In the genomic region with DNA sequence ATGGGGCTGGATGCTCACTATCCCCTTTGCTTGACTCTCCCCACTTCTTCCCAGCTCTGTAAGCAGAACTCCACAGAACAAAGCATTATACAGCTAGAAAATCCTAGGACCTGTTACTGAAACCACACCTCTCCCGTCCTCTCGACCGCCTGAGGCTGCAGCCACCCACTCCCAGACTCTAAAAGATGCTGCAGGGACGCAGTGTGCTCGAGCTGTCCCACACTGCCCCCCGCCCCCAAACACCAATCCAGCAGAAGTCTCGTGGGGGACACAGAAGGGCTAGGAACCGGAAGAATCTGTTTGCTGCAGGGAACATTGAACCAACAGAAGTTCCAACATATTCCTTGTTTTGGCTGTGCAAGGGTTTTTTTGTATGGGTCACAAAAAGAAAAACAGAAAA, we compare ENCODE assay signal across 26 cellular contexts. TPM values are rescaled to one million over a fixed set of nuclear protein-coding genes. Genes with fewer than 3 reads are reported as not detected.
DNase-seq lines count a peak whose midpoint lies in the region; ATAC-seq, FAIRE-seq and TF ChIP-seq lines count a peak whose summit lies in the region.
"Had no signal": no experiment of that assay in that cellular context is flagged by ENCODE, and none has a peak within 500 bp of the region (broad histone marks: within the 10 kb centered on the region; RNA-seq: fewer than 3 reads in every experiment).

No MANE protein-coding gene starts in this region.

- H3K56ac ChIP-seq in IMR-90 (ENCODE audit: extremely low read depth, insufficient read depth, low read length) = no peak overlapping the region

- no peaks in the 10 kb centered on the region for H3K79me1 ChIP-seq in IMR-90 (ENCODE audit: low read depth in 1 of 2, low read length in 2 of 2)

- no peak overlapping the region for H3K18ac ChIP-seq in IMR-90 (ENCODE audit: low read depth, low read length)

- H3K9me1 ChIP-seq in IMR-90 (ENCODE audit: insufficient read depth, low read length) = peaks cover 25% of the 10 kb centered on the region

- H3K27me3 ChIP-seq in IMR-90 (ENCODE audit: control insufficient read depth, insufficient read depth, low read length) (no peaks in the 10 kb centered on the region), Peyer's patch (no peaks in the 10 kb centered on the region)
- H3K27me3 ChIP-seq: BE2C; BLaER1 treated with 17β-estradiol and CSF1 and Interleukin-3, amounts not matched to agents 10 nM and 100 nM had no signal

- H2BK5ac ChIP-seq in IMR-90 (ENCODE audit: low read depth, low read length, poor library complexity, severe bottlenecking) = no peak overlapping the region

- H4K5ac ChIP-seq in IMR-90 (ENCODE audit: low read depth, low read length) = no peak overlapping the region

- H3K9ac ChIP-seq in IMR-90 (ENCODE audit: low read depth, low read length) (no peak overlapping the region), kidney (ENCODE audit: low read length in 2 of 2) (no peak overlapping the region)
- H3K9ac ChIP-seq: BLaER1 treated with 17β-estradiol and CSF1 and Interleukin-3, amounts not matched to agents 10 nM and 100 nM had no signal

- H2BK20ac ChIP-seq in IMR-90 (ENCODE audit: low read depth, low read length) = no peak overlapping the region

- DNase-seq in IMR-90 (no peak), kidney (peak; percentile 4), foreskin fibroblast (no peak), Peyer's patch (no peak)
- DNase-seq: 8988T; ACHN; AML-193; BE2C; CD4-positive, alpha-beta T cell; CD8-positive, alpha-beta memory T cell; DMS 273 treated with DMSO at 0.1 percent for 48 hours; DMS79; EL; GDM1; GOT3; H7; HCEC 1CT had no signal

- CTCF ChIA-PET in IMR-90 (lab: Yijun Ruan, JAX) = no interaction called here

- TF ChIP-seq RAD21 in IMR-90 (IDR thresholded peaks at IDR 0.05; ENCODE audit: low read length) = no peak

- no peak for FAIRE-seq in kidney (lab: Jason Lieb, UNC)
- FAIRE-seq: A549, D721Med, GM12878, GM19239 had no signal

- H3K14ac ChIP-seq in IMR-90 (replicated peaks; ENCODE audit: low read depth, low read length) = no peak overlapping the region

- POLR2A ChIA-PET in IMR-90 (lab: Charles Lee; ENCODE audit: unreplicated experiment) = no interaction called here

- H2BK120ac ChIP-seq in IMR-90 (ENCODE audit: low read depth, low read length) = no peak overlapping the region

- H3K4me1 ChIP-seq in IMR-90 (ENCODE audit: control insufficient read depth, insufficient read depth, low read length) = peaks cover 10% of the 10 kb centered on the region
- no peaks in the 10 kb centered on the region for H3K4me1 ChIP-seq in kidney (ENCODE audit: control insufficient read depth in 1 of 2, insufficient read depth in 1 of 2, low read depth in 1 of 2, low read length in 2 of 2)
- H3K4me1 ChIP-seq in Peyer's patch = no peaks in the 10 kb centered on the region

- H3K23ac ChIP-seq in IMR-90 (ENCODE audit: low read depth, low read length) = no peak overlapping the region

- intact Hi-C loops in IMR-90 (cut with micrococcal nuclease) = no loop called here
- intact Hi-C loops in kidney (cut with DNase I) = no loop called here

- no peak overlapping the region; the same call in 2 of the 3 replicates for H2BK15ac ChIP-seq in IMR-90 (ENCODE audit: low read depth, low read length)

- TF ChIP-seq CTCF in IMR-90 (conservative IDR thresholded peaks at IDR 0.05; ENCODE audit: low read depth, low read length) (no peak), kidney (IDR thresholded peaks at IDR 0.05; ENCODE audit: borderline replicate concordance, extremely low read depth, insufficient read depth) (no peak), foreskin fibroblast (IDR thresholded peaks at IDR 0.05; ENCODE audit: low read depth, low read length) (no peak), Peyer's patch (IDR thresholded peaks at IDR 0.05) (no peak)

- H4K8ac ChIP-seq in IMR-90 (ENCODE audit: low read depth in 2 of 2, low read length in 2 of 2) = no peak overlapping the region

- no peak overlapping the region for H3K4ac ChIP-seq in IMR-90 (ENCODE audit: low read depth, low read length)

- H3K4me2 ChIP-seq in IMR-90 (ENCODE audit: low read depth, low read length) = no peak overlapping the region
- H3K4me2 ChIP-seq: A549; BLaER1 treated with 17β-estradiol and CSF1 and Interleukin-3, amounts not matched to agents 10 nM and 100 nM had no signal

- H3K4me3 ChIP-seq in IMR-90 (ENCODE audit: insufficient read depth, low read depth, low read length) (no peak overlapping the region), kidney (ENCODE audit: low read length in 2 of 2) (no peak overlapping the region), foreskin fibroblast (ENCODE audit: low read depth in 1 of 2, low read length in 2 of 2) (no peak overlapping the region), Peyer's patch (no peak overlapping the region)
- H3K4me3 ChIP-seq: A549; BLaER1 treated with 17β-estradiol and CSF1 and Interleukin-3, amounts not matched to agents 10 nM and 100 nM; GM12878 had no signal

- dilution Hi-C loops in IMR-90 (cut with HindIII; ENCODE audit: low sequenced_read_pairs, unreplicated experiment) = no loop called here

- H3K27ac ChIP-seq in IMR-90 (ENCODE audit: insufficient read depth, low read length) (no peak overlapping the region), cingulate gyrus (ENCODE audit: low read depth, low read length) (peak overlapping the region; percentile 41), kidney (ENCODE audit: low read depth in 2 of 2, low read length in 2 of 2) (no peak overlapping the region), Peyer's patch (no peak overlapping the region)
- H3K27ac ChIP-seq: A549; BLaER1 treated with 17β-estradiol and CSF1 and Interleukin-3, amounts not matched to agents 10 nM and 100 nM had no signal

- WGBS in IMR-90 (ENCODE audit: extremely low coverage in 2 of 2, insufficient read length in 1 of 2), 2 experiments = no CpG with 5 or more reads among the region's 8 CpGs

- H3K9me3 ChIP-seq in IMR-90 (ENCODE audit: control insufficient read depth, insufficient read depth, low read length) (no peaks in the 10 kb centered on the region), kidney (ENCODE audit: control insufficient read depth in 1 of 2, low read length in 2 of 2) (no peaks in the 10 kb centered on the region), Peyer's patch (no peaks in the 10 kb centered on the region)
- H3K9me3 ChIP-seq: A549; BE2C; BLaER1 treated with 17β-estradiol and CSF1 and Interleukin-3, amounts not matched to agents 10 nM and 100 nM had no signal

- no peaks in the 10 kb centered on the region for H4K20me1 ChIP-seq in IMR-90 (ENCODE audit: insufficient read depth, low read length)
- H4K20me1 ChIP-seq: BLaER1 treated with 17β-estradiol and CSF1 and Interleukin-3, amounts not matched to agents 10 nM and 100 nM had no signal

- H2AK5ac ChIP-seq in IMR-90 (ENCODE audit: low read depth, low read length) = no peak overlapping the region

- no peak for ATAC-seq in IMR-90 (ENCODE audit: low read depth)
- ATAC-seq in esophagus mucosa = no peak
- ATAC-seq in HG03108 (IDR thresholded peaks at IDR 0.05; ENCODE audit: unreplicated experiment) = no peak
- ATAC-seq: A549, GM12878 had no signal

- TF ChIP-seq POLR2A in IMR-90 (IDR thresholded peaks at IDR 0.05; ENCODE audit: low read depth, low read length) = no peak
- no peak for TF ChIP-seq POLR2A in Peyer's patch (IDR thresholded peaks at IDR 0.05)

- BruUV-seq in IMR-90 (replicated peaks; lab: Mats Ljungman, UMichigan) = no TSS peak

- no peak overlapping the region for H2AFZ ChIP-seq in IMR-90 (replicated peaks; ENCODE audit: low read length, poor library complexity)

- peak overlapping the region; percentile 26 for H2AK9ac ChIP-seq in IMR-90 (replicated peaks; ENCODE audit: low read depth, low read length, poor library complexity)

- no peak overlapping the region for H4K91ac ChIP-seq in IMR-90 (ENCODE audit: insufficient read depth, low read depth, low read length)

- in situ Hi-C loops in IMR-90 (cut with MboI; ENCODE audit: low sequenced_read_pairs) = no loop called here

- H3K36me3 ChIP-seq in IMR-90 (ENCODE audit: control insufficient read depth, insufficient read depth, low read length) = no peaks in the 10 kb centered on the region
- no peaks in the 10 kb centered on the region for H3K36me3 ChIP-seq in kidney (ENCODE audit: control insufficient read depth in 1 of 2, insufficient read depth in 2 of 2, low read length in 2 of 2)
- no peaks in the 10 kb centered on the region for H3K36me3 ChIP-seq in Peyer's patch
- H3K36me3 ChIP-seq: BE2C; BLaER1 treated with 17β-estradiol and CSF1 and Interleukin-3, amounts not matched to agents 10 nM and 100 nM had no signal

TF ChIP-seq in IMR-90, 13 proteins besides CTCF, POLR2A, EP300 and RAD21:
- TF ChIP-seq RCOR1 (IDR thresholded peaks at IDR 0.05; ENCODE audit: insufficient replicate concordance, low read length) (no peak), MAZ (IDR thresholded peaks at IDR 0.05; ENCODE audit: borderline replicate concordance, low read depth, low read length) (no peak), BHLHE40 (IDR thresholded peaks at IDR 0.05; ENCODE audit: low read depth, low read length) (no peak)
- TF ChIP-seq, protein P1, sequence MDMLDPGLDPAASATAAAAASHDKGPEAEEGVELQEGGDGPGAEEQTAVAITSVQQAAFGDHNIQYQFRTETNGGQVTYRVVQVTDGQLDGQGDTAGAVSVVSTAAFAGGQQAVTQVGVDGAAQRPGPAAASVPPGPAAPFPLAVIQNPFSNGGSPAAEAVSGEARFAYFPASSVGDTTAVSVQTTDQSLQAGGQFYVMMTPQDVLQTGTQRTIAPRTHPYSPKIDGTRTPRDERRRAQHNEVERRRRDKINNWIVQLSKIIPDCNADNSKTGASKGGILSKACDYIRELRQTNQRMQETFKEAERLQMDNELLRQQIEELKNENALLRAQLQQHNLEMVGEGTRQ (IDR thresholded peaks at IDR 0.05; ENCODE audit: low read depth, low read length) = no peak
TF ChIP-seq in IMR-90: peak in this region for 0.

RNA-seq across cellular contexts. Expression of gene CAMK2A, which starts 7.6 kb away (rescaled TPM):
- under 0.01 and 0.18 TPM in 2 replicates for total RNA-seq in IMR-90 (2012; rRNA removed)
- 0.17 and 0.19 TPM in 2 replicates for polyA plus RNA-seq in IMR-90 (2012; rRNA removed)
- 0.11 and 0.24 TPM in 2 replicates for polyA plus RNA-seq in IMR-90 (2012; cell fraction: cytosol; rRNA removed)
- polyA plus RNA-seq in IMR-90 (2012; cell fraction: nucleus; rRNA removed; ENCODE audit: low replicate concordance) = 1.5 and 2.4 TPM in 2 replicates
- 0.28 TPM for total RNA-seq in kidney
- polyA plus RNA-seq in kidney (ENCODE audit: insufficient read depth, low read depth, low replicate concordance) = 0.90 TPM
- total RNA-seq in esophagus mucosa = 0.28 TPM
- total RNA-seq in Peyer's patch = 1 to 10 TPM in 1 of 4 donors, not detected in 3; 1.2 TPM
- total RNA-seq: CD8-positive, alpha-beta memory T cell had no signal
- polyA plus RNA-seq: CD14-positive monocyte; CD8-positive, alpha-beta memory T cell; GM12878 had no signal

RNA-seq across cellular contexts. Expression of gene ARSI, which starts 20.7 kb away (rescaled TPM):
- 15.0 and 15.2 TPM in 2 replicates for total RNA-seq in IMR-90 (2012; rRNA removed)
- 14.8 and 15.5 TPM in 2 replicates for polyA plus RNA-seq in IMR-90 (2012; rRNA removed)
- polyA plus RNA-seq in IMR-90 (2012; cell fraction: cytosol; rRNA removed) = 10.1 and 22.7 TPM in 2 replicates
- 3.4 and 9.5 TPM in 2 replicates for polyA plus RNA-seq in IMR-90 (2012; cell fraction: nucleus; rRNA removed; ENCODE audit: low replicate concordance)
- total RNA-seq in kidney = 0.57 TPM
- 1.1 TPM for polyA plus RNA-seq in kidney (ENCODE audit: insufficient read depth, low read depth, low replicate concordance)
- 1.7 TPM for total RNA-seq in esophagus mucosa
- not detected for total RNA-seq in Peyer's patch
- total RNA-seq: CD8-positive, alpha-beta memory T cell; GM12878 had no signal
- polyA plus RNA-seq: CD14-positive monocyte; CD8-positive, alpha-beta memory T cell; GM12878 had no signal
